In genomic region chr2:7900593-7900992, GRCh38 we compare ENCODE assay signal across 18 cellular contexts.
DNase-seq lines count a peak whose midpoint lies in the region; ATAC-seq, FAIRE-seq and TF ChIP-seq lines count a peak whose summit lies in the region.
"Had no signal": no experiment of that assay in that cellular context is flagged by ENCODE, and none has a peak within 500 bp of the region (broad histone marks: within the 10 kb centered on the region; RNA-seq: fewer than 3 reads in every experiment).

No MANE protein-coding gene starts in this region.

- no peak overlapping the region for H2AK5ac ChIP-seq in IMR-90 (ENCODE audit: low read depth, low read length)

- ATAC-seq in IMR-90 (ENCODE audit: low read depth) (no peak), pancreas (peak; percentile 79 to 87 (median 83))
- ATAC-seq: CD8-positive, alpha-beta T cell; heart right ventricle; stimulated activated naive CD8-positive, alpha-beta T cell treated with anti-CD3 and anti-CD28 coated beads, Interleukin-15, amount 100 ng/mL, for 72 hours had no signal

- peaks cover 7% of the 10 kb centered on the region for H3K9me3 Mint-ChIP-seq in activated CD4-positive, alpha-beta T cell treated with anti-CD3 and anti-CD28 coated beads, Interleukin-2, amount 10 ng/mL, durations not matched to agents 24 days and 14 days
- no peaks in the 10 kb centered on the region for H3K9me3 Mint-ChIP-seq in T-helper 1 cell treated with Interleukin-12 subunit alpha and Interleukin-12 subunit beta and Interleukin-4 antibody, amounts not matched to agents 30 μg/mL and 1 μg/mL, for 36 hours
- H3K9me3 Mint-ChIP-seq in osteocyte (ENCODE audit: unreplicated experiment): no peaks in the 10 kb centered on the region
- H3K9me3 Mint-ChIP-seq: activated naive CD4-positive, alpha-beta T cell treated with anti-CD3 and anti-CD28 coated beads for 36 hours; CD8-positive, alpha-beta T cell; neural crest cell had no signal

- H3K27ac Mint-ChIP-seq in activated CD4-positive, alpha-beta T cell treated with anti-CD3 and anti-CD28 coated beads, Interleukin-2, amount 10 ng/mL, durations not matched to agents 24 days and 14 days: no peak overlapping the region
- H3K27ac Mint-ChIP-seq in T-helper 1 cell treated with Interleukin-12 subunit alpha and Interleukin-12 subunit beta and Interleukin-4 antibody, amounts not matched to agents 30 μg/mL and 1 μg/mL, for 36 hours: peak overlapping the region; percentile 15
- no peak overlapping the region for H3K27ac Mint-ChIP-seq in osteocyte (ENCODE audit: unreplicated experiment)
- H3K27ac Mint-ChIP-seq: activated naive CD4-positive, alpha-beta T cell treated with anti-CD3 and anti-CD28 coated beads for 36 hours; CD8-positive, alpha-beta T cell; stimulated activated naive CD8-positive, alpha-beta T cell treated with anti-CD3 and anti-CD28 coated beads, Interleukin-15, amount 100 ng/mL, for 72 hours had no signal

- TF ChIP-seq POLR2A in IMR-90 (IDR thresholded peaks at IDR 0.05; ENCODE audit: low read depth, low read length): no peak
- no peak for TF ChIP-seq POLR2A in stomach (IDR thresholded peaks at IDR 0.05)

- no peak for TF ChIP-seq EP300 in stomach (IDR thresholded peaks at IDR 0.05)

- H2AK9ac ChIP-seq in IMR-90 (replicated peaks; ENCODE audit: low read depth, low read length, poor library complexity): no peak overlapping the region

- no peak overlapping the region for H4K5ac ChIP-seq in IMR-90 (ENCODE audit: low read depth, low read length)

- TF ChIP-seq CTCF in IMR-90 (conservative IDR thresholded peaks at IDR 0.05; ENCODE audit: low read depth, low read length): no peak
- no peak for TF ChIP-seq CTCF in pancreas (IDR thresholded peaks at IDR 0.05)
- TF ChIP-seq CTCF in osteocyte (IDR thresholded peaks at IDR 0.05): no peak
- no peak for TF ChIP-seq CTCF in stomach (IDR thresholded peaks at IDR 0.05)

- no peak overlapping the region for H2BK120ac ChIP-seq in IMR-90 (ENCODE audit: low read depth, low read length)

- in situ Hi-C loops in IMR-90 (cut with MboI; ENCODE audit: low sequenced_read_pairs): no loop called here

- no peaks in the 10 kb centered on the region for H3K27me3 Mint-ChIP-seq in activated CD4-positive, alpha-beta T cell treated with anti-CD3 and anti-CD28 coated beads, Interleukin-2, amount 10 ng/mL, durations not matched to agents 24 days and 14 days
- H3K27me3 Mint-ChIP-seq in T-helper 1 cell treated with Interleukin-12 subunit alpha and Interleukin-12 subunit beta and Interleukin-4 antibody, amounts not matched to agents 30 μg/mL and 1 μg/mL, for 36 hours (ENCODE audit: low read depth): peaks cover 16% of the 10 kb centered on the region
- peaks cover 7% of the 10 kb centered on the region for H3K27me3 Mint-ChIP-seq in osteocyte (ENCODE audit: unreplicated experiment)

- no TSS peak for BruUV-seq in IMR-90 (replicated peaks; lab: Mats Ljungman, UMichigan)

- H3K27ac ChIP-seq in IMR-90 (ENCODE audit: insufficient read depth, low read length) (no peak overlapping the region), pancreas (no peak overlapping the region), stomach (no peak overlapping the region)
- H3K27ac ChIP-seq: heart right ventricle, RWPE1 had no signal

- H3K36me3 Mint-ChIP-seq in activated CD4-positive, alpha-beta T cell treated with anti-CD3 and anti-CD28 coated beads, Interleukin-2, amount 10 ng/mL, durations not matched to agents 24 days and 14 days (ENCODE audit: low read depth): no peaks in the 10 kb centered on the region
- H3K36me3 Mint-ChIP-seq in T-helper 1 cell treated with Interleukin-12 subunit alpha and Interleukin-12 subunit beta and Interleukin-4 antibody, amounts not matched to agents 30 μg/mL and 1 μg/mL, for 36 hours (ENCODE audit: low read depth): peaks cover 6% of the 10 kb centered on the region
- H3K36me3 Mint-ChIP-seq in osteocyte (ENCODE audit: unreplicated experiment): no peaks in the 10 kb centered on the region
- H3K36me3 Mint-ChIP-seq: CD8-positive, alpha-beta T cell had no signal

- H2BK5ac ChIP-seq in IMR-90 (ENCODE audit: low read depth, low read length, poor library complexity, severe bottlenecking): no peak overlapping the region

- H3K9ac ChIP-seq in IMR-90 (ENCODE audit: low read depth, low read length): no peak overlapping the region

- H2BK15ac ChIP-seq in IMR-90 (ENCODE audit: low read depth, low read length): no peak overlapping the region

- no peaks in the 10 kb centered on the region for H3K4me1 ChIP-seq in IMR-90 (ENCODE audit: control insufficient read depth, insufficient read depth, low read length)
- peaks cover 0 to 17% (median 0%) of the 10 kb centered on the region in 3 donors for H3K4me1 ChIP-seq in pancreas
- H3K4me1 ChIP-seq in stomach: peaks cover 0 to 9% (median 2%) of the 10 kb centered on the region in 4 donors
- H3K4me1 ChIP-seq: HAP-1 had no signal

- POLR2A ChIA-PET in IMR-90 (lab: Charles Lee; ENCODE audit: unreplicated experiment): no interaction called here

- H3K79me1 ChIP-seq in IMR-90 (ENCODE audit: low read depth in 1 of 2, low read length in 2 of 2): no peaks in the 10 kb centered on the region

- intact Hi-C loops in activated CD4-positive, alpha-beta T cell treated with anti-CD3 and anti-CD28 coated beads, Interleukin-2, amount 10 ng/mL, durations not matched to agents 24 days and 14 days (cut with micrococcal nuclease): no loop called here
- intact Hi-C loops in IMR-90 (cut with micrococcal nuclease) (no loop called here), pancreas (cut with DNase I) (no loop called here), stomach (cut with DNase I; ENCODE audit: low total_unique reads) (no loop called here)

- H2AFZ ChIP-seq in IMR-90 (replicated peaks; ENCODE audit: low read length, poor library complexity): no peak overlapping the region

- no peak overlapping the region for H3K56ac ChIP-seq in IMR-90 (ENCODE audit: extremely low read depth, insufficient read depth, low read length)

- no peak overlapping the region for H3K4me3 ChIP-seq in IMR-90 (ENCODE audit: insufficient read depth, low read depth, low read length)
- H3K4me3 ChIP-seq in pancreas: no peak overlapping the region
- H3K4me3 ChIP-seq in stomach: no peak overlapping the region
- H3K4me3 ChIP-seq: HAP-1, heart right ventricle had no signal

- H3K18ac ChIP-seq in IMR-90 (ENCODE audit: low read depth, low read length): no peak overlapping the region

- H3K23ac ChIP-seq in IMR-90 (ENCODE audit: low read depth, low read length): no peak overlapping the region

- dilution Hi-C loops in IMR-90 (cut with HindIII; ENCODE audit: low sequenced_read_pairs, unreplicated experiment): no loop called here

- CTCF ChIA-PET in IMR-90 (lab: Yijun Ruan, JAX): no interaction called here

- no peaks in the 10 kb centered on the region for H4K20me1 ChIP-seq in IMR-90 (ENCODE audit: insufficient read depth, low read length)

- WGBS in IMR-90 (ENCODE audit: extremely low coverage in 2 of 2, insufficient read length in 1 of 2), 2 experiments: no CpG with 5 or more reads among the region's 5 CpGs
- 74 to 76% methylated on average over 5 of the region's 5 CpGs for WGBS in pancreas, 2 donors
- 69 to 84% (median 77%) methylated on average over 5 of the region's 5 CpGs for WGBS in stomach, 5 donors

- no peak for FAIRE-seq in pancreas (lab: Jason Lieb, UNC)
- FAIRE-seq: kidney had no signal

- no peak overlapping the region for H3K14ac ChIP-seq in IMR-90 (replicated peaks; ENCODE audit: low read depth, low read length)

- no peaks in the 10 kb centered on the region; the same call in 1 of the 2 replicates for H3K9me3 ChIP-seq in IMR-90 (ENCODE audit: control insufficient read depth, insufficient read depth, low read length)
- H3K9me3 ChIP-seq in pancreas: no peaks in the 10 kb centered on the region
- H3K9me3 ChIP-seq in stomach: no peaks in the 10 kb centered on the region
- H3K9me3 ChIP-seq: HAP-1, heart right ventricle had no signal

- H3K36me3 ChIP-seq in IMR-90 (ENCODE audit: control insufficient read depth, insufficient read depth, low read length): no peaks in the 10 kb centered on the region
- H3K36me3 ChIP-seq in pancreas: no peaks in the 10 kb centered on the region
- H3K36me3 ChIP-seq in stomach: no peaks in the 10 kb centered on the region
- H3K36me3 ChIP-seq: HAP-1, heart right ventricle had no signal

- H3K27me3 ChIP-seq in IMR-90 (ENCODE audit: control insufficient read depth, insufficient read depth, low read length) (no peaks in the 10 kb centered on the region), pancreas (no peaks in the 10 kb centered on the region), stomach (no peaks in the 10 kb centered on the region)

- H3K9me1 ChIP-seq in IMR-90 (ENCODE audit: insufficient read depth, low read length): no peaks in the 10 kb centered on the region

- peak; percentile 64 for DNase-seq in activated CD4-positive, alpha-beta T cell treated with anti-CD3 and anti-CD28 coated beads, Interleukin-2, amount 10 ng/mL, durations not matched to agents 24 days and 14 days
- DNase-seq in activated CD4-positive, alpha-beta T cell treated with anti-CD3 and anti-CD28 coated beads for 1 hour: no peak
- DNase-seq in IMR-90: peak; percentile 10
- DNase-seq in pancreas: peak in 3 of 6 donors; percentile 50 to 62 (median 55)
- DNase-seq in osteocyte (ENCODE audit: extremely low spot score, unreplicated experiment): no peak
- no peak for DNase-seq in HT-29 (ENCODE audit: low spot score)
- DNase-seq in stomach: no peak
- DNase-seq: activated CD4-positive, CD25-positive, alpha-beta regulatory T cell; activated naive CD4-positive, alpha-beta T cell treated with anti-CD3 and anti-CD28 coated beads for 36 hours; CD8-positive, alpha-beta T cell; heart right ventricle; kidney; NCI-H82; stimulated activated naive CD8-positive, alpha-beta T cell treated with anti-CD3 and anti-CD28 coated beads, Interleukin-15, amount 100 ng/mL, for 72 hours had no signal

- H3K4me2 ChIP-seq in IMR-90 (ENCODE audit: low read depth, low read length): no peak overlapping the region

- no peak for TF ChIP-seq RAD21 in IMR-90 (IDR thresholded peaks at IDR 0.05; ENCODE audit: low read length)

- no peak overlapping the region for H4K8ac ChIP-seq in IMR-90 (ENCODE audit: low read depth in 2 of 2, low read length in 2 of 2)

- no peak overlapping the region for H4K91ac ChIP-seq in IMR-90 (ENCODE audit: insufficient read depth, low read depth, low read length)

- H3K4ac ChIP-seq in IMR-90 (ENCODE audit: low read depth, low read length): no peak overlapping the region

- peaks cover 27% of the 10 kb centered on the region for H3K4me1 Mint-ChIP-seq in activated CD4-positive, alpha-beta T cell treated with anti-CD3 and anti-CD28 coated beads, Interleukin-2, amount 10 ng/mL, durations not matched to agents 24 days and 14 days
- peaks cover 32% of the 10 kb centered on the region for H3K4me1 Mint-ChIP-seq in T-helper 1 cell treated with Interleukin-12 subunit alpha and Interleukin-12 subunit beta and Interleukin-4 antibody, amounts not matched to agents 30 μg/mL and 1 μg/mL, for 36 hours (ENCODE audit: low read depth)
- no peaks in the 10 kb centered on the region for H3K4me1 Mint-ChIP-seq in osteocyte (ENCODE audit: unreplicated experiment)

- no peak overlapping the region for H2BK20ac ChIP-seq in IMR-90 (ENCODE audit: low read depth, low read length)

- H3K4me3 Mint-ChIP-seq in activated CD4-positive, alpha-beta T cell treated with anti-CD3 and anti-CD28 coated beads, Interleukin-2, amount 10 ng/mL, durations not matched to agents 24 days and 14 days: no peak overlapping the region
- peak overlapping the region; percentile 9 for H3K4me3 Mint-ChIP-seq in T-helper 1 cell treated with Interleukin-12 subunit alpha and Interleukin-12 subunit beta and Interleukin-4 antibody, amounts not matched to agents 30 μg/mL and 1 μg/mL, for 36 hours
- no peak overlapping the region for H3K4me3 Mint-ChIP-seq in osteocyte (ENCODE audit: unreplicated experiment)
- H3K4me3 Mint-ChIP-seq: activated naive CD4-positive, alpha-beta T cell treated with anti-CD3 and anti-CD28 coated beads for 36 hours; CD8-positive, alpha-beta T cell; neural crest cell; stimulated activated naive CD8-positive, alpha-beta T cell treated with anti-CD3 and anti-CD28 coated beads, Interleukin-15, amount 100 ng/mL, for 72 hours had no signal

Comparison
In these comparisons a context has a peak if more than half of its experiments do, and no peak if none do; other contexts are left out.
1. DNase-seq: peak in activated CD4-positive, alpha-beta T cell treated with anti-CD3 and anti-CD28 coated beads, Interleukin-2, amount 10 ng/mL, durations not matched to agents 24 days and 14 days (single experiment) and IMR-90 (single experiment); none in activated CD4-positive, alpha-beta T cell treated with anti-CD3 and anti-CD28 coated beads for 1 hour (single experiment), osteocyte (single experiment), HT-29 (single experiment) and stomach (single experiment).